Comparison of ENCODE assay signal across 1 cellular context in the genomic region with DNA sequence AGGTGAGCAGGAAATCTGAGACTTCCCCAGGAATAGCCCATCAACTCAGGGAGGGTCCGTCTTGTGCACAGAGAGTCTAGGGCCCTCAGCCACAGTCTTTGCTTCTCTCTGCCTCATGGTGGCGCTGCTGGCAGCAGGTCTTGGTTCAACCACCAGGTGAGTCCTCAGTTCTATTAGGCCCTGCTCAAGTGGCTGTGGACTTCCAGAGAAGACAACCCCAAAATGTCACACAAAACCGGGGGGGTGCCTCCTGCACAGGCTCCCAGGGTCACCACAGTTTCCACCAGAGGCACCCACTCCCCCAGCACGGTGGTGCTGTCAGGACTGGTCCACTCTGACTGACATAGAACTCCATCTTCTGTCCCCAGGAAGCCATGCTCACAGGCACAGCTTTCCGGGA.
TF ChIP-seq lines count a peak whose summit lies in the region.

No MANE protein-coding gene starts in this region.

TF ChIP-seq in SK-N-SH treated with all-trans-retinoic acid at 6 μM for 48 hours, 23 proteins besides CTCF, POLR2A, EP300 and RAD21 (continued from another document):
- TF ChIP-seq RARB (CRISPR knock-in tag; IDR thresholded peaks at IDR 0.05) (no peak), ZC3H10 (CRISPR knock-in tag; IDR thresholded peaks at IDR 0.05) (no peak), OSR1 (CRISPR knock-in tag; IDR thresholded peaks at IDR 0.05) (no peak), GLIS3 (CRISPR knock-in tag; IDR thresholded peaks at IDR 0.05) (no peak), SNAI2 (CRISPR knock-in tag; IDR thresholded peaks at IDR 0.05) (no peak), TCF4 (CRISPR knock-in tag; IDR thresholded peaks at IDR 0.05; ENCODE audit: borderline replicate concordance) (no peak), ISL1 (CRISPR knock-in tag; IDR thresholded peaks at IDR 0.05) (no peak), ZFP3 (CRISPR knock-in tag; IDR thresholded peaks at IDR 0.05) (no peak), ZNF70 (CRISPR knock-in tag; IDR thresholded peaks at IDR 0.05) (no peak)
- TF ChIP-seq, protein P1, sequence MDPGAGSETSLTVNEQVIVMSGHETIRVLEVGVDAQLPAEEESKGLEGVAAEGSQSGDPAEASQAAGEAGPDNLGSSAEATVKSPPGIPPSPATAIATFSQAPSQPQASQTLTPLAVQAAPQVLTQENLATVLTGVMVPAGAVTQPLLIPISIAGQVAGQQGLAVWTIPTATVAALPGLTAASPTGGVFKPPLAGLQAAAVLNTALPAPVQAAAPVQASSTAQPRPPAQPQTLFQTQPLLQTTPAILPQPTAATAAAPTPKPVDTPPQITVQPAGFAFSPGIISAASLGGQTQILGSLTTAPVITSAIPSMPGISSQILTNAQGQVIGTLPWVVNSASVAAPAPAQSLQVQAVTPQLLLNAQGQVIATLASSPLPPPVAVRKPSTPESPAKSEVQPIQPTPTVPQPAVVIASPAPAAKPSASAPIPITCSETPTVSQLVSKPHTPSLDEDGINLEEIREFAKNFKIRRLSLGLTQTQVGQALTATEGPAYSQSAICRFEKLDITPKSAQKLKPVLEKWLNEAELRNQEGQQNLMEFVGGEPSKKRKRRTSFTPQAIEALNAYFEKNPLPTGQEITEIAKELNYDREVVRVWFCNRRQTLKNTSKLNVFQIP (CRISPR knock-in tag; IDR thresholded peaks at IDR 0.05; ENCODE audit: borderline replicate concordance, low read depth) = no peak
